12 cellular contexts compared by ENCODE assay signal in genomic region chr10:34587002-34587740, GRCh38.
"Had no signal": no experiment of that assay in that cellular context is flagged by ENCODE, and none has a peak within 500 bp of the region (broad histone marks: within the 10 kb centered on the region; RNA-seq: fewer than 3 reads in every experiment).

No MANE protein-coding gene starts in this region.

- H3K4me3 ChIP-seq: ovary, right lobe of liver, upper lobe of right lung had no signal

- H3K36me3 Mint-ChIP-seq: activated naive CD8-positive, alpha-beta T cell treated with anti-CD3 and anti-CD28 coated beads, Interleukin-2, amount 10 ng/mL, durations not matched to agents 7 days and 5 days had no signal

- FAIRE-seq: endometrium had no signal

- H3K9me3 ChIP-seq: ovary, right lobe of liver, upper lobe of right lung had no signal

- H3K27me3 Mint-ChIP-seq: stimulated activated naive CD8-positive, alpha-beta T cell treated with anti-CD3 and anti-CD28 coated beads, Interleukin-15, Interleukin-2, amounts not matched to agents 100 ng/mL and 50 ng/mL, for 24 hours had no signal

- ATAC-seq: activated CD4-positive, CD25-positive, alpha-beta regulatory T cell treated with anti-CD3 and anti-CD28 coated beads, Interleukin-2, amount 50 U/mL, for 24 hours; right lobe of liver; upper lobe of right lung had no signal

- H3K4me3 Mint-ChIP-seq: activated naive CD8-positive, alpha-beta T cell treated with anti-CD3 and anti-CD28 coated beads, Interleukin-2, amount 10 ng/mL, durations not matched to agents 7 days and 5 days; stimulated activated naive CD8-positive, alpha-beta T cell treated with anti-CD3 and anti-CD28 coated beads, Interleukin-15, Interleukin-2, amounts not matched to agents 100 ng/mL and 50 ng/mL, for 24 hours had no signal

- H3K27ac Mint-ChIP-seq: activated naive CD8-positive, alpha-beta T cell treated with anti-CD3 and anti-CD28 coated beads, Interleukin-2, amount 10 ng/mL, durations not matched to agents 7 days and 5 days; stimulated activated naive CD8-positive, alpha-beta T cell treated with anti-CD3 and anti-CD28 coated beads, Interleukin-15, Interleukin-2, amounts not matched to agents 100 ng/mL and 50 ng/mL, for 24 hours had no signal

- H3K27ac ChIP-seq: ovary, right lobe of liver, upper lobe of right lung had no signal

- H3K36me3 ChIP-seq: ovary, right lobe of liver, upper lobe of right lung had no signal

- H3K4me1 Mint-ChIP-seq: activated naive CD8-positive, alpha-beta T cell treated with anti-CD3 and anti-CD28 coated beads, Interleukin-2, amount 10 ng/mL, durations not matched to agents 7 days and 5 days had no signal

- H3K27me3 ChIP-seq: ovary, right lobe of liver, upper lobe of right lung had no signal

- H3K9me3 Mint-ChIP-seq: activated naive CD8-positive, alpha-beta T cell treated with anti-CD3 and anti-CD28 coated beads, Interleukin-2, amount 10 ng/mL, durations not matched to agents 7 days and 5 days; stimulated activated naive CD8-positive, alpha-beta T cell treated with anti-CD3 and anti-CD28 coated beads, Interleukin-15, Interleukin-2, amounts not matched to agents 100 ng/mL and 50 ng/mL, for 24 hours had no signal

- DNase-seq: activated CD4-positive, alpha-beta T cell treated with anti-CD3 and anti-CD28 coated beads, Interleukin-2, amount 50 U/mL, for 1 hour; activated CD8-positive, alpha-beta memory T cell treated with anti-CD3 and anti-CD28 coated beads for 24 hours; activated naive CD8-positive, alpha-beta T cell treated with anti-CD3 and anti-CD28 coated beads, Interleukin-2, amount 10 ng/mL, durations not matched to agents 7 days and 5 days; anterior cingulate cortex; glutamatergic neuron; kidney glomerular epithelial cell; ovary; right lobe of liver; upper lobe of right lung had no signal
